In genomic region chr1:54710841-54711240, GRCh38 we compare ENCODE assay signal across 34 cellular contexts.
"Had no signal": no experiment of that assay in that cellular context is flagged by ENCODE, and none has a peak within 500 bp of the region (broad histone marks: within the 10 kb centered on the region; RNA-seq: fewer than 3 reads in every experiment).

No MANE protein-coding gene starts in this region.

- H3K9me3 Mint-ChIP-seq: activated B cell treated with CpG ODN at 0.5 μM for 24 hours; activated CD4-positive, alpha-beta memory T cell treated with anti-CD3 and anti-CD28 coated beads for 36 hours; activated naive CD4-positive, alpha-beta T cell treated with anti-CD3 and anti-CD28 coated beads, Interleukin-2, amount 10 ng/mL, durations not matched to agents 7 days and 5 days; activated naive CD4-positive, alpha-beta T cell treated with anti-CD3 and anti-CD28 coated beads, Interleukin-2, amount 50 U/mL, for 72 hours; activated naive CD8-positive, alpha-beta T cell treated with anti-CD3 and anti-CD28 coated beads, Interleukin-2, amount 10 ng/mL, durations not matched to agents 7 days and 5 days; activated T-helper 1 cell treated with anti-CD3 and anti-CD28 coated beads, Interleukin-12 subunit alpha, Interleukin-12 subunit beta, Interleukin-2, Interleukin-4 antibody, amounts not matched to agents 30 ng/mL and 10 ng/mL and 1 ng/mL, durations not matched to agents 14 hours and 24 hours and 36 hours; activated T-helper 2 cell treated with anti-CD3 and anti-CD28 coated beads, Interferon-gamma antibody, Interleukin-2, Interleukin-4, amounts not matched to agents 10 μg/mL and 5 μg/mL and 100 μg/mL, durations not matched to agents 14 hours and 24 hours and 36 hours; effector memory CD8-positive, alpha-beta T cell; T-helper 2 cell treated with Interferon-gamma antibody and Interleukin-4, amounts not matched to agents 5 μg/mL and 100 μg/mL, for 36 hours had no signal

- FAIRE-seq: colon had no signal

- H3K27me3 ChIP-seq: ascending aorta, breast epithelium, esophagus muscularis mucosa, gastrocnemius medialis had no signal

- H3K36me3 ChIP-seq: breast epithelium, gastrocnemius medialis, WERI-Rb-1 had no signal

- H3K9me3 ChIP-seq: ascending aorta, breast epithelium, esophagus muscularis mucosa, gastrocnemius medialis had no signal

- H3K4me1 ChIP-seq: ascending aorta, breast epithelium, foreskin keratinocyte had no signal

- H3K27ac ChIP-seq: ascending aorta, breast epithelium, esophagus muscularis mucosa, foreskin keratinocyte, gastrocnemius medialis, WERI-Rb-1 had no signal

- H3K4me3 ChIP-seq: ascending aorta, breast epithelium, esophagus muscularis mucosa, gastrocnemius medialis had no signal

- H3K27ac Mint-ChIP-seq: activated B cell treated with CpG ODN at 0.5 μM for 24 hours; activated CD4-positive, alpha-beta memory T cell treated with anti-CD3 and anti-CD28 coated beads for 36 hours; activated CD8-positive, alpha-beta memory T cell treated with anti-CD3 and anti-CD28 coated beads, Interleukin-2, amount 10 ng/mL, durations not matched to agents 7 days and 5 days; activated CD8-positive, alpha-beta T cell treated with anti-CD3 and anti-CD28 coated beads, Interleukin-2, amount 10 ng/mL, durations not matched to agents 7 days and 5 days; activated naive CD4-positive, alpha-beta T cell treated with anti-CD3 and anti-CD28 coated beads, Interleukin-2, amount 10 ng/mL, durations not matched to agents 7 days and 5 days; activated naive CD8-positive, alpha-beta T cell treated with anti-CD3 and anti-CD28 coated beads, Interleukin-2, amount 10 ng/mL, durations not matched to agents 7 days and 5 days; activated T-helper 1 cell treated with anti-CD3 and anti-CD28 coated beads, Interleukin-12 subunit alpha, Interleukin-12 subunit beta, Interleukin-2, Interleukin-4 antibody, amounts not matched to agents 30 ng/mL and 10 ng/mL and 1 ng/mL, durations not matched to agents 14 hours and 24 hours and 36 hours; activated T-helper 2 cell treated with anti-CD3 and anti-CD28 coated beads, Interferon-gamma antibody, Interleukin-2, Interleukin-4, amounts not matched to agents 10 μg/mL and 5 μg/mL and 100 μg/mL, durations not matched to agents 14 hours and 24 hours and 36 hours; T-helper 17 cell; T-helper 2 cell treated with Interferon-gamma antibody and Interleukin-4, amounts not matched to agents 5 μg/mL and 100 μg/mL, for 36 hours had no signal

- H3K36me3 Mint-ChIP-seq: activated CD4-positive, alpha-beta memory T cell treated with anti-CD3 and anti-CD28 coated beads for 36 hours; activated CD8-positive, alpha-beta memory T cell treated with anti-CD3 and anti-CD28 coated beads, Interleukin-2, amount 10 ng/mL, durations not matched to agents 7 days and 5 days; activated naive CD4-positive, alpha-beta T cell treated with anti-CD3 and anti-CD28 coated beads, Interleukin-2, amount 10 ng/mL, durations not matched to agents 7 days and 5 days; activated naive CD4-positive, alpha-beta T cell treated with anti-CD3 and anti-CD28 coated beads, Interleukin-2, amount 50 U/mL, for 72 hours; activated naive CD8-positive, alpha-beta T cell treated with anti-CD3 and anti-CD28 coated beads, Interleukin-2, amount 10 ng/mL, durations not matched to agents 7 days and 5 days; brain had no signal

- H3K4me3 Mint-ChIP-seq: activated B cell treated with CpG ODN at 0.5 μM for 24 hours; activated CD4-positive, alpha-beta memory T cell treated with anti-CD3 and anti-CD28 coated beads for 36 hours; activated CD8-positive, alpha-beta memory T cell treated with anti-CD3 and anti-CD28 coated beads, Interleukin-2, amount 10 ng/mL, durations not matched to agents 7 days and 5 days; activated CD8-positive, alpha-beta T cell treated with anti-CD3 and anti-CD28 coated beads, Interleukin-2, amount 10 ng/mL, durations not matched to agents 7 days and 5 days; activated naive CD4-positive, alpha-beta T cell treated with anti-CD3 and anti-CD28 coated beads, Interleukin-2, amount 10 ng/mL, durations not matched to agents 7 days and 5 days; activated naive CD8-positive, alpha-beta T cell treated with anti-CD3 and anti-CD28 coated beads, Interleukin-2, amount 10 ng/mL, durations not matched to agents 7 days and 5 days; activated T-helper 1 cell treated with anti-CD3 and anti-CD28 coated beads, Interleukin-12 subunit alpha, Interleukin-12 subunit beta, Interleukin-2, Interleukin-4 antibody, amounts not matched to agents 30 ng/mL and 10 ng/mL and 1 ng/mL, durations not matched to agents 14 hours and 24 hours and 36 hours; effector memory CD8-positive, alpha-beta T cell; T-helper 17 cell; T-helper 2 cell treated with Interferon-gamma antibody and Interleukin-4, amounts not matched to agents 5 μg/mL and 100 μg/mL, for 36 hours had no signal

- DNase-seq: activated B cell treated with CpG ODN at 0.5 μM for 24 hours; activated CD4-positive, alpha-beta memory T cell treated with anti-CD3 and anti-CD28 coated beads for 36 hours; activated CD4-positive, alpha-beta T cell treated with anti-CD3 and anti-CD28 coated beads for 48 hours; activated CD8-positive, alpha-beta memory T cell treated with anti-CD3 and anti-CD28 coated beads, Interleukin-2, amount 10 ng/mL, durations not matched to agents 7 days and 5 days; activated CD8-positive, alpha-beta memory T cell treated with anti-CD3 and anti-CD28 coated beads, Interleukin-2, amount 50 U/mL, for 4 hours; activated CD8-positive, alpha-beta T cell treated with anti-CD3 and anti-CD28 coated beads, Interleukin-2, amount 10 ng/mL, durations not matched to agents 7 days and 5 days; activated effector memory CD4-positive, alpha-beta T cell treated with anti-CD3 and anti-CD28 coated beads, Interleukin-2, amount 50 U/mL, for 16 hours; activated naive CD4-positive, alpha-beta T cell; activated naive CD4-positive, alpha-beta T cell treated with anti-CD3 and anti-CD28 coated beads, Interleukin-2, amount 10 ng/mL, durations not matched to agents 7 days and 5 days; activated naive CD8-positive, alpha-beta T cell treated with anti-CD3 and anti-CD28 coated beads, Interleukin-2, amount 10 ng/mL, durations not matched to agents 7 days and 5 days; activated T-cell treated with anti-CD3 and anti-CD28 coated beads, Interleukin-2, amount 50 U/mL, for 1 hour; activated T-cell treated with anti-CD3 and anti-CD28 coated beads, Interleukin-2, amount 50 U/mL, for 48 hours; caudate nucleus; cortex of kidney; dermis blood vessel endothelial cell; effector CD4-positive, alpha-beta T cell; effector memory CD8-positive, alpha-beta T cell; erythroblast; foreskin keratinocyte; gastrocnemius medialis; glutamatergic neuron; T-helper 1 cell; T-helper 17 cell; T1000; WERI-Rb-1 had no signal
